In the genomic region with DNA sequence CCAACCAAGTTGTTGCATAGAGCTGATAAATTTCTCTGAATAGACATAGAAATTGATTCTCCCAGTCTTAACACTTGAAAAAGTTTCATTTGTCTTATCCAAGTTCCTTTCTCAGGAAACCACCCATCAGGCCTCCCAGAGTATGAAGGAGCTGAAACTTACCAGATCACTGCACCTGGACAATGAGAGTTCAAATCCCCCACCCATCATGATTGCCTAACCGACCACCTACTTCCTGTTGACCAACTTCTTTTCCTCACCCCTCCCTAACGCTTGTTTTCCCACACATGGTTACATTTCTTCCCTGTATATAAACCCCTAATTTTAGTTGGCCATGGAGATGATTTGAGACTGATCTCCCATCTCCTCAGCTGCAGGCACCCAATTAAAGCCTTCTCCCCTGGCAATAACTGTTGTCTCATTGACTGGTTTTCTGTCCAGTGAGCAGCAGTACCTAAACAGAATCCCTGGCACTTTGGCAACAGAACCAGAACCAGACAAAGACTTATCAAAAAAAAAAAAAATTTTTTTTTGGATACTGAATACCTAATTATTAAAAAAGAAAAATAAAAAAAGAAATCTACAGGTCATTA, we compare ENCODE assay signal across 22 cellular contexts.
DNase-seq lines count a peak whose midpoint lies in the region; ATAC-seq and TF ChIP-seq lines count a peak whose summit lies in the region.
"Had no signal": no experiment of that assay in that cellular context is flagged by ENCODE, and none has a peak within 500 bp of the region (broad histone marks: within the 10 kb centered on the region; RNA-seq: fewer than 3 reads in every experiment).

No MANE protein-coding gene starts in this region.

- no TSS peak for BruUV-seq in Calu3 (replicated peaks; lab: Mats Ljungman, UMichigan)

- peaks cover 33% of the 10 kb centered on the region for H3K36me3 Mint-ChIP-seq in Calu3 (ENCODE audit: insufficient read depth, unreplicated experiment)

- H3K4me3 Mint-ChIP-seq in Calu3 (ENCODE audit: low read depth, unreplicated experiment), result no peak overlapping the region
- H3K4me3 Mint-ChIP-seq: CD4-positive, CD25-positive, alpha-beta regulatory T cell; CD8-positive, alpha-beta memory T cell; HFFc6 had no signal

- CTCF ChIA-PET in Calu3 (lab: Charles Lee), result no interaction called here

- WGBS in aorta, 2 donors, result 94 to 96% methylated on average over 2 of the region's 2 CpGs

- intact Hi-C loops in Calu3 (cut with micrococcal nuclease; ENCODE audit: unreplicated experiment), result no loop called here
- intact Hi-C loops in ascending aorta (cut with DNase I), result no loop called here
- intact Hi-C loops in aorta (cut with DNase I), result no loop called here

- peaks cover 7% of the 10 kb centered on the region for H3K9me3 Mint-ChIP-seq in Calu3 (ENCODE audit: low read depth, unreplicated experiment)

- H3K4me1 ChIP-seq in ascending aorta (peaks cover 0 to 7% of the 10 kb centered on the region in 2 donors), aorta (ENCODE audit: control insufficient read depth in 1 of 2, insufficient read depth in 2 of 2, low read length in 2 of 2) (no peaks in the 10 kb centered on the region)
- H3K4me1 ChIP-seq: BE2C had no signal

- H3K36me3 ChIP-seq in ascending aorta, result peaks cover 0 to 3% of the 10 kb centered on the region in 2 donors
- H3K36me3 ChIP-seq in aorta (ENCODE audit: control insufficient read depth in 1 of 2, insufficient read depth in 2 of 2, low read length in 1 of 2), result peaks cover 0 to 3% of the 10 kb centered on the region in 2 donors
- H3K36me3 ChIP-seq: BE2C had no signal

- no peak for TF ChIP-seq CTCF in Calu3 (IDR thresholded peaks at IDR 0.05; ENCODE audit: unreplicated experiment)
- no peak for TF ChIP-seq CTCF in NB4 (IDR thresholded peaks at IDR 0.05; ENCODE audit: low read depth, low read length)
- TF ChIP-seq CTCF in ascending aorta (IDR thresholded peaks at IDR 0.05), result no peak

- peaks cover 35% of the 10 kb centered on the region for H3K4me1 Mint-ChIP-seq in Calu3 (ENCODE audit: low read depth, unreplicated experiment)
- H3K4me1 Mint-ChIP-seq: CD8-positive, alpha-beta memory T cell had no signal

- TF ChIP-seq POLR2A in NB4 (IDR thresholded peaks at IDR 0.05; ENCODE audit: extremely low read depth, insufficient read length), result no peak

- H3K27ac Mint-ChIP-seq in Calu3 (ENCODE audit: unreplicated experiment), result peak overlapping the region; percentile 34
- H3K27ac Mint-ChIP-seq: CD4-positive, CD25-positive, alpha-beta regulatory T cell; CD8-positive, alpha-beta memory T cell; HFFc6 had no signal

- ATAC-seq in aorta (ENCODE audit: low FRiP score), result no peak
- ATAC-seq: HCT116 had no signal

- H3K9me3 ChIP-seq in ascending aorta, result peaks cover 0 to 4% of the 10 kb centered on the region in 2 donors
- H3K9me3 ChIP-seq in aorta (ENCODE audit: control insufficient read depth, low read length), result no peaks in the 10 kb centered on the region
- H3K9me3 ChIP-seq: BE2C had no signal

- H3K4me3 ChIP-seq in NB4 (ENCODE audit: low read depth, low read length), result no peak overlapping the region
- no peak overlapping the region for H3K4me3 ChIP-seq in ascending aorta
- no peak overlapping the region for H3K4me3 ChIP-seq in aorta (ENCODE audit: low read length in 2 of 2)

- no peak overlapping the region for H3K27ac ChIP-seq in ascending aorta
- no peak overlapping the region for H3K27ac ChIP-seq in aorta (ENCODE audit: low read depth in 1 of 2, low read length in 2 of 2)
- H3K27ac ChIP-seq: HL-60 had no signal

- DNase-seq in Calu3 (no peak), GF-D8 (lab: John Stamatoyannopoulos, UW) (peak; percentile 44), NB4 (ENCODE audit: low read depth) (peak; percentile 54), kidney tubule cell (ENCODE audit: low spot score) (peak; percentile 11), ascending aorta (ENCODE audit: low spot score in 2 of 2) (no peak), aorta (no peak)
- DNase-seq in stimulated activated CD4-positive, alpha-beta T cell treated with anti-CD3 and anti-CD28 coated beads, Interleukin-4, amount 100 ng/mL, for 1 hour, result no peak
- DNase-seq: ACHN; BE2C; C1 segment of cervical spinal cord; CD4-positive, CD25-positive, alpha-beta regulatory T cell; CD8-positive, alpha-beta memory T cell; COR-L47; DMS153; DMS79; GDM1; GOT3; H7; HFFc6; IMR-90 had no signal

- H3K27me3 ChIP-seq in ascending aorta, result no peaks in the 10 kb centered on the region
- no peaks in the 10 kb centered on the region for H3K27me3 ChIP-seq in aorta (ENCODE audit: control insufficient read depth in 1 of 2, insufficient read depth in 2 of 2, low read length in 1 of 2)
- H3K27me3 ChIP-seq: BE2C had no signal

- no peaks in the 10 kb centered on the region for H3K27me3 Mint-ChIP-seq in Calu3 (ENCODE audit: unreplicated experiment)

Comparison
In these comparisons a context has a peak if more than half of its experiments do, and no peak if none do; other contexts are left out.
1. DNase-seq: peak in GF-D8 (single experiment), NB4 (single experiment) and kidney tubule cell (single experiment); none in Calu3 (single experiment), ascending aorta (0 of 2), aorta (0 of 2) and stimulated activated CD4-positive, alpha-beta T cell treated with anti-CD3 and anti-CD28 coated beads, Interleukin-4, amount 100 ng/mL, for 1 hour (single experiment).